2 cellular contexts compared by ENCODE assay signal in the genomic region with DNA sequence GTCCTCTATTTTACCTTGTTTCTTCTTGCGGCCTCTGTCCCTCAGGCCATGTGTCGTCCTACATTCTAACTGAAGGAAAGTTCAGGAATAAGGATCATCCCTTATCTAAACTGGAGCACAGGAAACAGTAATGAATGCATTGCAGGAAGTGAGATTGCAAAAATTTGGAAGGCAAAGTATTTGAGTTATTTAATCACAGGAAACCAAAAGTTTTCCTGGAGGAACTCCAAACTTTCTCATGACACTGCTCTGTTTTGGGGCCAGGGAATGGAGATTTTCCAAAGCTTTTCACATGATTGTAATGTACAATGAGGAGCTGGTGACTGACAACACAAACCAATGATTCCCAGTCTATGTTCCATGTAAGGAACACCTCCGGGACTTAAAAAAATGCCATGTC.
TF ChIP-seq lines count a peak whose summit lies in the region.

No MANE protein-coding gene starts in this region.

TF ChIP-seq in liver, 16 proteins besides CTCF, POLR2A, EP300 and RAD21 (continued from another document):
- TF ChIP-seq, protein P1, sequence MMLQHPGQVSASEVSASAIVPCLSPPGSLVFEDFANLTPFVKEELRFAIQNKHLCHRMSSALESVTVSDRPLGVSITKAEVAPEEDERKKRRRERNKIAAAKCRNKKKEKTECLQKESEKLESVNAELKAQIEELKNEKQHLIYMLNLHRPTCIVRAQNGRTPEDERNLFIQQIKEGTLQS (IDR thresholded peaks at IDR 0.05) = peak; percentile 12
- peak; percentile 46 to 52 for TF ChIP-seq RXRA (IDR thresholded peaks at IDR 0.05)
- TF ChIP-seq GABPA (IDR thresholded peaks at IDR 0.05 in 1 of 2, conservative IDR thresholded peaks at IDR 0.05 in 1 of 2) = peak; percentile 69 to 71
- TF ChIP-seq HNF4A (conservative IDR thresholded peaks at IDR 0.05) = no peak
- TF ChIP-seq JUND (IDR thresholded peaks at IDR 0.05) = peak in 1 of 2 donors; percentile 38
- TF ChIP-seq SP1 (IDR thresholded peaks at IDR 0.05) = peak; percentile 56

TF ChIP-seq in HepG2, 621 proteins besides CTCF, POLR2A, EP300 and RAD21 (continued from another document):
- TF ChIP-seq, protein P2, sequence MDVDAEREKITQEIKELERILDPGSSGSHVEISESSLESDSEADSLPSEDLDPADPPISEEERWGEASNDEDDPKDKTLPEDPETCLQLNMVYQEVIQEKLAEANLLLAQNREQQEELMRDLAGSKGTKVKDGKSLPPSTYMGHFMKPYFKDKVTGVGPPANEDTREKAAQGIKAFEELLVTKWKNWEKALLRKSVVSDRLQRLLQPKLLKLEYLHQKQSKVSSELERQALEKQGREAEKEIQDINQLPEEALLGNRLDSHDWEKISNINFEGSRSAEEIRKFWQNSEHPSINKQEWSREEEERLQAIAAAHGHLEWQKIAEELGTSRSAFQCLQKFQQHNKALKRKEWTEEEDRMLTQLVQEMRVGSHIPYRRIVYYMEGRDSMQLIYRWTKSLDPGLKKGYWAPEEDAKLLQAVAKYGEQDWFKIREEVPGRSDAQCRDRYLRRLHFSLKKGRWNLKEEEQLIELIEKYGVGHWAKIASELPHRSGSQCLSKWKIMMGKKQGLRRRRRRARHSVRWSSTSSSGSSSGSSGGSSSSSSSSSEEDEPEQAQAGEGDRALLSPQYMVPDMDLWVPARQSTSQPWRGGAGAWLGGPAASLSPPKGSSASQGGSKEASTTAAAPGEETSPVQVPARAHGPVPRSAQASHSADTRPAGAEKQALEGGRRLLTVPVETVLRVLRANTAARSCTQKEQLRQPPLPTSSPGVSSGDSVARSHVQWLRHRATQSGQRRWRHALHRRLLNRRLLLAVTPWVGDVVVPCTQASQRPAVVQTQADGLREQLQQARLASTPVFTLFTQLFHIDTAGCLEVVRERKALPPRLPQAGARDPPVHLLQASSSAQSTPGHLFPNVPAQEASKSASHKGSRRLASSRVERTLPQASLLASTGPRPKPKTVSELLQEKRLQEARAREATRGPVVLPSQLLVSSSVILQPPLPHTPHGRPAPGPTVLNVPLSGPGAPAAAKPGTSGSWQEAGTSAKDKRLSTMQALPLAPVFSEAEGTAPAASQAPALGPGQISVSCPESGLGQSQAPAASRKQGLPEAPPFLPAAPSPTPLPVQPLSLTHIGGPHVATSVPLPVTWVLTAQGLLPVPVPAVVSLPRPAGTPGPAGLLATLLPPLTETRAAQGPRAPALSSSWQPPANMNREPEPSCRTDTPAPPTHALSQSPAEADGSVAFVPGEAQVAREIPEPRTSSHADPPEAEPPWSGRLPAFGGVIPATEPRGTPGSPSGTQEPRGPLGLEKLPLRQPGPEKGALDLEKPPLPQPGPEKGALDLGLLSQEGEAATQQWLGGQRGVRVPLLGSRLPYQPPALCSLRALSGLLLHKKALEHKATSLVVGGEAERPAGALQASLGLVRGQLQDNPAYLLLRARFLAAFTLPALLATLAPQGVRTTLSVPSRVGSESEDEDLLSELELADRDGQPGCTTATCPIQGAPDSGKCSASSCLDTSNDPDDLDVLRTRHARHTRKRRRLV (CRISPR knock-in tag; IDR thresholded peaks at IDR 0.05) = no peak
- TF ChIP-seq SP5 (CRISPR knock-in tag; IDR thresholded peaks at IDR 0.05; ENCODE audit: borderline replicate concordance, low read depth) (no peak), ZNF543 (CRISPR knock-in tag; IDR thresholded peaks at IDR 0.05) (no peak), PLRG1 (conservative IDR thresholded peaks at IDR 0.05) (no peak), CSRNP1 (CRISPR knock-in tag; IDR thresholded peaks at IDR 0.05) (no peak), ZNF788 (CRISPR knock-in tag; IDR thresholded peaks at IDR 0.05; ENCODE audit: borderline replicate concordance) (no peak), FOXK1 (CRISPR knock-in tag; IDR thresholded peaks at IDR 0.05; ENCODE audit: borderline replicate concordance, low read depth) (no peak), LRRFIP1 (CRISPR knock-in tag; conservative IDR thresholded peaks at IDR 0.05) (no peak), NFE2 (CRISPR knock-in tag; IDR thresholded peaks at IDR 0.05) (no peak), ZNF263 (CRISPR knock-in tag; IDR thresholded peaks at IDR 0.05) (no peak), ZNF430 (CRISPR knock-in tag; IDR thresholded peaks at IDR 0.05) (no peak), SMAD3 (CRISPR knock-in tag; IDR thresholded peaks at IDR 0.05) (no peak)
